Comparison of ENCODE assay signal across 20 cellular contexts in the genomic region with DNA sequence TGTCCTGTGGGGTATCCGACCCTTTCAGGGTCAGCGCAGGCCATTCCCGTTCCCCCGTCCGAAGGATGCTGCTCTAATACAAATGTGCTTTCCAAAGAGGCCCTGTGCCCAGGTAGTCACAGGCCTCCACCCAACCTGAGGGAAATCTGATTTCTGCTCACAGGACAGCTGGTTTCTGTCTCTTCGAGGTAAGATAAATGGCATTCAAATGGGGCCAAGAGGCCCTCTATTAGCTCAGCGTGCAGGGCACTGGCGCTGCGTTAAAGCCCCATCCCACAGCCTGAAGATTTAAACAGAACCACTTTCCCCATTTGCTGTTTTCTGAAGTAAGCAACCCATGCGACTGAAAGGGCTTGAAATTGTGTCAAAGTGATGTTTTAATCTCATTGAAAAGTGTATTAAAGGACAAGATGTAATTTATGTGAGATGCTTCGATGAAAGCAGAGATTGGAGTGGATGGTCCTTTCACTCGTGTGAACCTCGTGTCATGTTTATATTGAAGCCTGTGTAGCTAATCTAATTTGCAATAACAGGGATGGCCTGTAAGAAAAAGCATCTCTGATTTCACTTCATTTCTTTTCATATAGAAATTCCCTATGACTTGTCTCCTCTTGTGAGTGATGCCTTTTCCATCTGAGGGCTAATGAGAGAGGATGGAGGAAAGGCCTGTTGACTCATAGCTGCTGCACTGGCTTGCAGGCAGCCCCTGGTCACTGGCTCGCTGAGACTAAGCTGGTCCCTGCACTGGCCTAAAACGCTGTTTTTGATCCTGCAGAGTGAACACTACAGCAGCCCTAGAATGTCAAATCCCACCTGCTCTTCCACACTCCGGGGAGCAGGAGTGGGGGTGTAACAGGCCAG. TPM values are rescaled to one million over a fixed set of nuclear protein-coding genes. Genes with fewer than 3 reads are reported as not detected.
"Had no signal": no experiment of that assay in that cellular context is flagged by ENCODE, and none has a peak within 500 bp of the region (broad histone marks: within the 10 kb centered on the region; RNA-seq: fewer than 3 reads in every experiment).

No MANE protein-coding gene starts in this region.

- H3K27me3 ChIP-seq: ovary had no signal

- H3K9me3 Mint-ChIP-seq: central memory CD8-positive, alpha-beta T cell; nephron; stimulated activated naive CD8-positive, alpha-beta T cell treated with anti-CD3 and anti-CD28 coated beads, Interleukin-15, Interleukin-2, amounts not matched to agents 100 ng/mL and 50 ng/mL, for 24 hours had no signal

- H3K4me3 Mint-ChIP-seq: central memory CD8-positive, alpha-beta T cell; stimulated activated naive CD8-positive, alpha-beta T cell treated with anti-CD3 and anti-CD28 coated beads, Interleukin-15, Interleukin-2, amounts not matched to agents 100 ng/mL and 50 ng/mL, for 24 hours had no signal

- DNase-seq: activated CD4-positive, alpha-beta T cell treated with anti-CD3 and anti-CD28 coated beads for 1 hour; activated CD8-positive, alpha-beta memory T cell treated with anti-CD3 and anti-CD28 coated beads, Interleukin-2, amount 50 U/mL, for 48 hours; activated CD8-positive, alpha-beta T cell treated with anti-CD3 and anti-CD28 coated beads, Interleukin-2, amount 10 ng/mL, durations not matched to agents 7 days and 5 days; activated naive CD4-positive, alpha-beta T cell treated with anti-CD3 and anti-CD28 coated beads, Interleukin-2, amount 50 U/mL, for 16 hours; adrenal gland; cortex of kidney; effector CD8-positive, alpha-beta T cell; gastrocnemius medialis; left ventricle myocardium superior; mesendoderm; ovary; stimulated activated CD4-positive, alpha-beta T cell treated with anti-CD3 and anti-CD28 coated beads, Interleukin-4, amount 100 ng/mL, for 1 hour; stimulated activated CD8-positive, alpha-beta memory T cell treated with anti-CD3 and anti-CD28 coated beads, Interleukin-4, amount 100 ng/mL, for 48 hours; T1000; upper lobe of right lung had no signal

- H3K36me3 ChIP-seq: adrenal gland, gastrocnemius medialis, ovary, upper lobe of right lung had no signal

- H3K27ac Mint-ChIP-seq: nephron had no signal

- H3K4me3 ChIP-seq: adrenal gland, gastrocnemius medialis, ovary, upper lobe of right lung had no signal

- H3K27ac ChIP-seq: adrenal gland, gastrocnemius medialis, ovary, upper lobe of right lung had no signal

- H3K4me1 ChIP-seq: adrenal gland, upper lobe of right lung had no signal

- H3K9me3 ChIP-seq: adrenal gland, gastrocnemius medialis, ovary, upper lobe of right lung had no signal

- ATAC-seq: activated CD8-positive, alpha-beta T cell treated with anti-CD3 and anti-CD28 coated beads, Interleukin-2, amount 10 ng/mL, durations not matched to agents 7 days and 5 days; gastrocnemius medialis; left ventricle myocardium superior; upper lobe of right lung had no signal

RNA-seq across cellular contexts. Expression of gene SOX1, which starts 7.3 kb away (rescaled TPM):
- total RNA-seq: activated CD8-positive, alpha-beta T cell treated with anti-CD3 and anti-CD28 coated beads, Interleukin-2, amount 10 ng/mL, durations not matched to agents 7 days and 5 days; adrenal gland; fibroblast of lung; gastrocnemius medialis; kidney epithelial cell; left ventricle myocardium superior; ovary; upper lobe of right lung had no signal
